ENCODE assay signal across 7 cellular contexts in genomic region chr15:83446904-83447708, GRCh38. TPM values are rescaled to one million over a fixed set of nuclear protein-coding genes. Genes with fewer than 3 reads are reported as not detected.
DNase-seq lines count a peak whose midpoint lies in the region; ATAC-seq and TF ChIP-seq lines count a peak whose summit lies in the region.

SH3GL3 (plus strand) TSS chr15:83447341; CDS start chr15:83447534, 193 bp downstream.

- peaks cover 0 to 47% (median 0%) of the 10 kb centered on the region in 4 donors for H3K27me3 ChIP-seq in esophagus muscularis mucosa

- H3K4me1 ChIP-seq in esophagus muscularis mucosa = peaks cover 8 to 19% (median 18%) of the 10 kb centered on the region in 4 donors

- no peak for TF ChIP-seq EP300 in esophagus muscularis mucosa (IDR thresholded peaks at IDR 0.05)

- H3K27ac Mint-ChIP-seq in mesothelial cell of epicardium = peak within 1 kb of the TSS; percentile 36

- H3K27me3 Mint-ChIP-seq in mesothelial cell of epicardium (ENCODE audit: low read depth) = peaks cover 14% of the 10 kb centered on the region

- H3K9me3 Mint-ChIP-seq in mesothelial cell of epicardium = no peaks in the 10 kb centered on the region

- no peaks in the 10 kb centered on the region for H3K36me3 Mint-ChIP-seq in mesothelial cell of epicardium

- peak within 1 kb of the TSS; percentile 58 to 65 (median 59) for H3K4me3 ChIP-seq in esophagus muscularis mucosa

- H3K9me3 ChIP-seq in esophagus muscularis mucosa = no peaks in the 10 kb centered on the region

- peak within 1 kb of the TSS; percentile 80 for H3K4me3 Mint-ChIP-seq in mesothelial cell of epicardium

- H3K4me1 Mint-ChIP-seq in mesothelial cell of epicardium = peaks cover 22% of the 10 kb centered on the region

- 3% methylated on average over 19 of the region's 68 CpGs for WGBS in esophagus muscularis mucosa

- DNase-seq in NCI-H2171 (lab: John Stamatoyannopoulos, UW) (peak; percentile 65), activated T-cell treated with anti-CD3 and anti-CD28 coated beads for 48 hours (ENCODE audit: low read depth) (peak; percentile 58), esophagus muscularis mucosa (ENCODE audit: extremely low spot score) (peak; percentile 95), mesothelial cell of epicardium (ENCODE audit: low spot score in 2 of 2, unreplicated experiment in 2 of 2) (peak; percentile 68 to 85)
- peak; percentile 39 to 55 for DNase-seq in stimulated activated CD8-positive, alpha-beta memory T cell treated with anti-CD3 and anti-CD28 coated beads, Interleukin-2, amount 100 ng/mL, for 48 hours (ENCODE audit: low read depth in 2 of 2)

- intact Hi-C loops in esophagus muscularis mucosa (cut with DNase I) = loop anchor here (5.0 kb wide), 1 partner anchor 300 kb away; no protein-coding TSS in a partner anchor

- H3K36me3 ChIP-seq in esophagus muscularis mucosa = no peaks in the 10 kb centered on the region

- H3K27ac ChIP-seq in esophagus muscularis mucosa (replicated peaks in 1 of 4) = no peak within 1 kb of the TSS

- no peak for TF ChIP-seq POLR2A in esophagus muscularis mucosa (IDR thresholded peaks at IDR 0.05; ENCODE audit: low read depth)

- TF ChIP-seq CTCF in esophagus muscularis mucosa (IDR thresholded peaks at IDR 0.05) (peak; percentile 15 to 32 (median 19)), mesothelial cell of epicardium (IDR thresholded peaks at IDR 0.05; ENCODE audit: unreplicated experiment) (peak; percentile 14)

- ATAC-seq in GM21367 (IDR thresholded peaks at IDR 0.05; ENCODE audit: unreplicated experiment) (peak; percentile 75), GM19023 (IDR thresholded peaks at IDR 0.05; ENCODE audit: unreplicated experiment) (no peak)

RNA-seq across cellular contexts. Expression of gene SH3GL3, which starts in this region (rescaled TPM):
- under 1 TPM in 1 of 4 donors, not detected in 3; 0.19 TPM for total RNA-seq in esophagus muscularis mucosa
- 5.7 to 6.1 TPM (median 6.0 TPM) in 3 replicates for total RNA-seq in mesothelial cell of epicardium

Comparison
In these comparisons a context has a peak if more than half of its experiments do, and no peak if none do; other contexts are left out.
1. Peak in DNase-seq and H3K4me3 ChIP-seq in esophagus muscularis mucosa; RNA of the gene not detected or under 1 TPM.